In genomic region chr22:33000342-33001280, GRCh38 we compare ENCODE assay signal across 9 cellular contexts. TPM values are rescaled to one million over a fixed set of nuclear protein-coding genes. Genes with fewer than 3 reads are reported as not detected.
DNase-seq lines count a peak whose midpoint lies in the region; ATAC-seq and TF ChIP-seq lines count a peak whose summit lies in the region.
"Had no signal": no experiment of that assay in that cellular context is flagged by ENCODE, and none has a peak within 500 bp of the region (broad histone marks: within the 10 kb centered on the region; RNA-seq: fewer than 3 reads in every experiment).

No MANE protein-coding gene starts in this region.

- no peak overlapping the region for H3K27ac Mint-ChIP-seq in nephron progenitor cell

- TF ChIP-seq CTCF in fibroblast of villous mesenchyme (IDR thresholded peaks at IDR 0.05; ENCODE audit: insufficient read depth, low read depth, low read length) (peak; percentile 95), nephron progenitor cell (IDR thresholded peaks at IDR 0.05) (peak; percentile 93)

- H3K36me3 Mint-ChIP-seq in nephron progenitor cell (ENCODE audit: low read depth): peaks cover 21% of the 10 kb centered on the region

- DNase-seq in DMS 273 (lab: John Stamatoyannopoulos, UW; ENCODE audit: unreplicated experiment): peak; percentile 71
- no peak for DNase-seq in DMS 273 treated with DMSO at 0.1 percent for 48 hours (lab: John Stamatoyannopoulos, UW)
- DNase-seq in NCI-H1105 treated with DMSO at 0.1 percent for 48 hours (lab: John Stamatoyannopoulos, UW): peak; percentile 5
- DNase-seq in activated CD8-positive, alpha-beta memory T cell treated with anti-CD3 and anti-CD28 coated beads, Interleukin-2, amount 50 U/mL, for 48 hours: peak; percentile 65
- DNase-seq in fibroblast of villous mesenchyme (ENCODE audit: low read depth): peak; percentile 40
- peak; percentile 85 for DNase-seq in nephron progenitor cell

- H3K4me1 Mint-ChIP-seq in nephron progenitor cell: peaks cover 22% of the 10 kb centered on the region

- H3K9me3 Mint-ChIP-seq in nephron progenitor cell: peaks cover 25% of the 10 kb centered on the region

- H3K27me3 Mint-ChIP-seq in nephron progenitor cell (ENCODE audit: low read depth, poor library complexity): peaks cover 7% of the 10 kb centered on the region

- ATAC-seq in HG03439 (IDR thresholded peaks at IDR 0.05; ENCODE audit: unreplicated experiment) (no peak), HG03565 (IDR thresholded peaks at IDR 0.05; ENCODE audit: unreplicated experiment) (no peak)

- no peak overlapping the region for H3K4me3 ChIP-seq in fibroblast of villous mesenchyme (ENCODE audit: low read depth, low read length)

- no peak overlapping the region for H3K4me3 Mint-ChIP-seq in nephron progenitor cell

RNA-seq across cellular contexts. Expression of gene SYN3, which starts 57.6 kb away (rescaled TPM):
- under 0.01 TPM in 1 of 2 replicates, not detected in the other for total RNA-seq in fibroblast of villous mesenchyme
- total RNA-seq: activated CD8-positive, alpha-beta memory T cell treated with anti-CD3 and anti-CD28 coated beads for 36 hours had no signal
